Comparison of ENCODE assay signal across 8 cellular contexts in genomic region chr3:64687781-64688515, GRCh38. TPM values are rescaled to one million over a fixed set of nuclear protein-coding genes. Genes with fewer than 3 reads are reported as not detected.
A peak's percentile ranks its signal among the peaks of the same experiment; 100 is the strongest.
DNase-seq lines count a peak whose midpoint lies in the region; ATAC-seq and TF ChIP-seq lines count a peak whose summit lies in the region.

A gene with protein sequence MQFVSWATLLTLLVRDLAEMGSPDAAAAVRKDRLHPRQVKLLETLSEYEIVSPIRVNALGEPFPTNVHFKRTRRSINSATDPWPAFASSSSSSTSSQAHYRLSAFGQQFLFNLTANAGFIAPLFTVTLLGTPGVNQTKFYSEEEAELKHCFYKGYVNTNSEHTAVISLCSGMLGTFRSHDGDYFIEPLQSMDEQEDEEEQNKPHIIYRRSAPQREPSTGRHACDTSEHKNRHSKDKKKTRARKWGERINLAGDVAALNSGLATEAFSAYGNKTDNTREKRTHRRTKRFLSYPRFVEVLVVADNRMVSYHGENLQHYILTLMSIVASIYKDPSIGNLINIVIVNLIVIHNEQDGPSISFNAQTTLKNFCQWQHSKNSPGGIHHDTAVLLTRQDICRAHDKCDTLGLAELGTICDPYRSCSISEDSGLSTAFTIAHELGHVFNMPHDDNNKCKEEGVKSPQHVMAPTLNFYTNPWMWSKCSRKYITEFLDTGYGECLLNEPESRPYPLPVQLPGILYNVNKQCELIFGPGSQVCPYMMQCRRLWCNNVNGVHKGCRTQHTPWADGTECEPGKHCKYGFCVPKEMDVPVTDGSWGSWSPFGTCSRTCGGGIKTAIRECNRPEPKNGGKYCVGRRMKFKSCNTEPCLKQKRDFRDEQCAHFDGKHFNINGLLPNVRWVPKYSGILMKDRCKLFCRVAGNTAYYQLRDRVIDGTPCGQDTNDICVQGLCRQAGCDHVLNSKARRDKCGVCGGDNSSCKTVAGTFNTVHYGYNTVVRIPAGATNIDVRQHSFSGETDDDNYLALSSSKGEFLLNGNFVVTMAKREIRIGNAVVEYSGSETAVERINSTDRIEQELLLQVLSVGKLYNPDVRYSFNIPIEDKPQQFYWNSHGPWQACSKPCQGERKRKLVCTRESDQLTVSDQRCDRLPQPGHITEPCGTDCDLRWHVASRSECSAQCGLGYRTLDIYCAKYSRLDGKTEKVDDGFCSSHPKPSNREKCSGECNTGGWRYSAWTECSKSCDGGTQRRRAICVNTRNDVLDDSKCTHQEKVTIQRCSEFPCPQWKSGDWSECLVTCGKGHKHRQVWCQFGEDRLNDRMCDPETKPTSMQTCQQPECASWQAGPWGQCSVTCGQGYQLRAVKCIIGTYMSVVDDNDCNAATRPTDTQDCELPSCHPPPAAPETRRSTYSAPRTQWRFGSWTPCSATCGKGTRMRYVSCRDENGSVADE (N-terminal part only) (minus strand): TSS chr3:64688000. CDS start chr3:64687657, 343 bp downstream.

- H3K27me3 Mint-ChIP-seq in activated T-cell treated with anti-CD3 and anti-CD28 coated beads, Interleukin-2, amount 50 U/mL, for 72 hours (ENCODE audit: low read depth): peaks cover 27% of the 10 kb centered on the region

- TF ChIP-seq CTCF in spleen (IDR thresholded peaks at IDR 0.05 in 8 of 11, conservative IDR thresholded peaks at IDR 0.05 in 3 of 11): no peak

- no peaks in the 10 kb centered on the region for H3K36me3 ChIP-seq in spleen

- H3K27ac ChIP-seq in spleen: peak within 1 kb of the TSS; percentile 69 to 94 (median 85)

- 1 to 4% (median 1%) methylated on average over 36 to 58 of the region's 58 CpGs for WGBS in spleen, 5 donors

- peak within 1 kb of the TSS; percentile 29 to 47 for H3K4me3 Mint-ChIP-seq in activated T-cell treated with anti-CD3 and anti-CD28 coated beads, Interleukin-2, amount 50 U/mL, for 72 hours

- peaks cover 6% of the 10 kb centered on the region for H3K4me1 Mint-ChIP-seq in activated T-cell treated with anti-CD3 and anti-CD28 coated beads, Interleukin-2, amount 50 U/mL, for 72 hours (ENCODE audit: low read depth)

- H3K27ac Mint-ChIP-seq in activated T-cell treated with anti-CD3 and anti-CD28 coated beads, Interleukin-2, amount 50 U/mL, for 72 hours: no peak within 1 kb of the TSS

- ATAC-seq in activated T-cell treated with anti-CD3 and anti-CD28 coated beads, Interleukin-2, amount 50 U/mL, for 72 hours (replicated peaks in 1 of 2): no peak

- intact Hi-C loops in spleen (cut with DNase I; ENCODE audit: low total_unique reads): loop anchor here (10.0 kb wide), 1 partner anchor 487 kb away; no protein-coding TSS in a partner anchor

- no peak for DNase-seq in activated T-cell treated with anti-CD3 and anti-CD28 coated beads, Interleukin-2, amount 50 U/mL, for 72 hours
- DNase-seq in activated T-cell treated with anti-CD3 and anti-CD28 coated beads for 4 hours (no peak), dedifferentiated amniotic fluid mesenchymal stem cell (ENCODE audit: extremely low spot score) (peak; percentile 74), kidney glomerular epithelial cell (lab: John Stamatoyannopoulos, UW) (peak; percentile 67), spleen (peak; percentile 82), NCI-H187 treated with DMSO at 0.1 percent for 48 hours (lab: John Stamatoyannopoulos, UW) (no peak), NK-92 (lab: John Stamatoyannopoulos, UW; ENCODE audit: unreplicated experiment) (no peak), cerebellar cortex (ENCODE audit: low spot score) (no peak)

- peaks cover 0 to 42% (median 16%) of the 10 kb centered on the region in 6 donors for H3K4me1 ChIP-seq in spleen

- TF ChIP-seq POLR2A in spleen (IDR thresholded peaks at IDR 0.05): peak in 1 of 3 donors; percentile 66

- no peaks in the 10 kb centered on the region for H3K9me3 Mint-ChIP-seq in activated T-cell treated with anti-CD3 and anti-CD28 coated beads, Interleukin-2, amount 50 U/mL, for 72 hours

- H3K36me3 Mint-ChIP-seq in activated T-cell treated with anti-CD3 and anti-CD28 coated beads, Interleukin-2, amount 50 U/mL, for 72 hours (ENCODE audit: insufficient read depth in 2 of 2): peaks cover 0 to 3% of the 10 kb centered on the region in 2 donors

- peak within 1 kb of the TSS; percentile 45 to 72 (median 52) for H3K4me3 ChIP-seq in spleen

- no peaks in the 10 kb centered on the region for H3K9me3 ChIP-seq in spleen

- peaks cover 0 to 56% (median 21%) of the 10 kb centered on the region in 7 donors for H3K27me3 ChIP-seq in spleen (replicated peaks in 1 of 7)

RNA-seq across cellular contexts. Expression of the gene that starts here (rescaled TPM):
- not detected for total RNA-seq in activated T-cell treated with anti-CD3 and anti-CD28 coated beads, Interleukin-2, amount 50 U/mL, for 72 hours
- 100 to 1,000 TPM in 1 of 7 donors, 10 to 100 TPM in 6; 28.8 to 112 (median 62.2) TPM for total RNA-seq in spleen
- 10 to 100 TPM in 2 of 3 donors, 1 to 10 TPM in 1; 9.1 to 19.5 (median 15.4) TPM for polyA plus RNA-seq in spleen

Comparison
In these comparisons a context has a peak if more than half of its experiments do, and no peak if none do; other contexts are left out.
1. RNA of the gene that starts here (total RNA-seq): 28.8 to 112 TPM in spleen; not detected in activated T-cell treated with anti-CD3 and anti-CD28 coated beads, Interleukin-2, amount 50 U/mL, for 72 hours; every median in the first group is over 10 times any median in the second.
2. DNase-seq: peak in dedifferentiated amniotic fluid mesenchymal stem cell (single experiment), kidney glomerular epithelial cell (single experiment) and spleen (single experiment); none in activated T-cell treated with anti-CD3 and anti-CD28 coated beads, Interleukin-2, amount 50 U/mL, for 72 hours (0 of 2), activated T-cell treated with anti-CD3 and anti-CD28 coated beads for 4 hours (single experiment), NCI-H187 treated with DMSO at 0.1 percent for 48 hours (single experiment), NK-92 (single experiment) and cerebellar cortex (single experiment).